Comparison of ENCODE assay signal across 24 cellular contexts in genomic region chr2:100042559-100042958, GRCh38.
"Had no signal": no experiment of that assay in that cellular context is flagged by ENCODE, and none has a peak within 500 bp of the region (broad histone marks: within the 10 kb centered on the region; RNA-seq: fewer than 3 reads in every experiment).

No MANE protein-coding gene starts in this region.

- H3K27ac Mint-ChIP-seq: activated CD4-positive, alpha-beta T cell treated with anti-CD3 and anti-CD28 coated beads, Interleukin-2, amount 10 ng/mL, durations not matched to agents 7 days and 5 days; activated CD8-positive, alpha-beta T cell treated with anti-CD3 and anti-CD28 coated beads, Interleukin-2, amount 10 ng/mL, durations not matched to agents 7 days and 5 days; activated naive CD4-positive, alpha-beta T cell treated with anti-CD3 and anti-CD28 coated beads, Interleukin-2, amount 10 ng/mL, durations not matched to agents 7 days and 5 days; activated naive CD8-positive, alpha-beta T cell treated with anti-CD3 and anti-CD28 coated beads, Interleukin-2, amount 50 U/mL, for 24 hours; activated T-cell treated with anti-CD3 and anti-CD28 coated beads, Interleukin-2, amount 50 U/mL, for 24 hours; activated T-helper 2 cell treated with anti-CD3 and anti-CD28 coated beads, Interferon-gamma antibody, Interleukin-2, Interleukin-4, amounts not matched to agents 10 μg/mL and 5 μg/mL and 100 μg/mL, durations not matched to agents 14 hours and 24 hours and 36 hours; natural killer cell; stimulated activated naive CD8-positive, alpha-beta T cell treated with anti-CD3 and anti-CD28 coated beads, Interleukin-15, amount 100 ng/mL, for 72 hours had no signal

- H3K4me1 ChIP-seq: gastrocnemius medialis, parathyroid adenoma, right lobe of liver, suprapubic skin, transverse colon, uterus had no signal

- H3K27ac ChIP-seq: brain microvascular endothelial cell, gastrocnemius medialis, parathyroid adenoma, right lobe of liver, suprapubic skin, transverse colon, uterus had no signal

- H2AFZ ChIP-seq: parathyroid adenoma had no signal

- ATAC-seq: activated CD4-positive, CD25-positive, alpha-beta regulatory T cell treated with anti-CD3 and anti-CD28 coated beads, Interleukin-2, amount 50 U/mL, for 24 hours; activated CD8-positive, alpha-beta T cell treated with anti-CD3 and anti-CD28 coated beads, Interleukin-2, amount 10 ng/mL, durations not matched to agents 7 days and 5 days; activated naive CD8-positive, alpha-beta T cell treated with anti-CD3 and anti-CD28 coated beads, Interleukin-2, amount 50 U/mL, for 24 hours; gastrocnemius medialis; left ventricle myocardium superior; natural killer cell; right lobe of liver; stimulated activated naive CD8-positive, alpha-beta T cell treated with anti-CD3 and anti-CD28 coated beads, Interleukin-15, amount 100 ng/mL, for 72 hours had no signal

- H3K9ac ChIP-seq: parathyroid adenoma had no signal

- H3K9me3 ChIP-seq: gastrocnemius medialis, right lobe of liver, suprapubic skin, transverse colon, uterus had no signal

- DNase-seq: activated CD4-positive, alpha-beta T cell treated with anti-CD3 and anti-CD28 coated beads, Interleukin-2, amount 10 ng/mL, durations not matched to agents 7 days and 5 days; activated CD8-positive, alpha-beta T cell treated with anti-CD3 and anti-CD28 coated beads, Interleukin-2, amount 10 ng/mL, durations not matched to agents 7 days and 5 days; activated naive CD4-positive, alpha-beta T cell treated with anti-CD3 and anti-CD28 coated beads, Interleukin-2, amount 10 ng/mL, durations not matched to agents 7 days and 5 days; activated naive CD8-positive, alpha-beta T cell treated with anti-CD3 and anti-CD28 coated beads, Interleukin-2, amount 50 U/mL, for 24 hours; activated T-cell treated with anti-CD3 and anti-CD28 coated beads, Interleukin-2, amount 50 U/mL, for 24 hours; aorta; brain microvascular endothelial cell; central memory CD4-positive, alpha-beta T cell; gastrocnemius medialis; immature natural killer cell; left ventricle myocardium superior; natural killer cell; right lobe of liver; small intestine; stimulated activated CD4-positive, alpha-beta T cell treated with anti-CD3 and anti-CD28 coated beads, Interleukin-15, amount 100 ng/mL, for 24 hours; stimulated activated CD4-positive, alpha-beta T cell treated with anti-CD3 and anti-CD28 coated beads, Interleukin-2, amount 100 ng/mL, for 48 hours; stimulated activated naive CD8-positive, alpha-beta T cell treated with anti-CD3 and anti-CD28 coated beads, Interleukin-15, amount 100 ng/mL, for 72 hours; T1000; transverse colon; uterus had no signal

- H3K4me3 Mint-ChIP-seq: activated CD4-positive, alpha-beta T cell treated with anti-CD3 and anti-CD28 coated beads, Interleukin-2, amount 10 ng/mL, durations not matched to agents 7 days and 5 days; activated CD8-positive, alpha-beta T cell treated with anti-CD3 and anti-CD28 coated beads, Interleukin-2, amount 10 ng/mL, durations not matched to agents 7 days and 5 days; activated naive CD4-positive, alpha-beta T cell treated with anti-CD3 and anti-CD28 coated beads, Interleukin-2, amount 10 ng/mL, durations not matched to agents 7 days and 5 days; activated naive CD8-positive, alpha-beta T cell treated with anti-CD3 and anti-CD28 coated beads, Interleukin-2, amount 50 U/mL, for 24 hours; activated T-cell treated with anti-CD3 and anti-CD28 coated beads, Interleukin-2, amount 50 U/mL, for 24 hours; immature natural killer cell; natural killer cell; stimulated activated naive CD8-positive, alpha-beta T cell treated with anti-CD3 and anti-CD28 coated beads, Interleukin-15, amount 100 ng/mL, for 72 hours had no signal

- H3K36me3 Mint-ChIP-seq: activated naive CD4-positive, alpha-beta T cell treated with anti-CD3 and anti-CD28 coated beads, Interleukin-2, amount 10 ng/mL, durations not matched to agents 7 days and 5 days; immature natural killer cell; natural killer cell had no signal

- H3K27me3 ChIP-seq: brain microvascular endothelial cell, right lobe of liver, suprapubic skin, transverse colon, uterus had no signal

- H3K9me3 Mint-ChIP-seq: activated CD4-positive, alpha-beta T cell treated with anti-CD3 and anti-CD28 coated beads, Interleukin-2, amount 10 ng/mL, durations not matched to agents 7 days and 5 days; activated naive CD4-positive, alpha-beta T cell treated with anti-CD3 and anti-CD28 coated beads, Interleukin-2, amount 10 ng/mL, durations not matched to agents 7 days and 5 days; activated naive CD8-positive, alpha-beta T cell treated with anti-CD3 and anti-CD28 coated beads, Interleukin-2, amount 50 U/mL, for 24 hours; activated T-cell treated with anti-CD3 and anti-CD28 coated beads, Interleukin-2, amount 50 U/mL, for 24 hours; activated T-helper 2 cell treated with anti-CD3 and anti-CD28 coated beads, Interferon-gamma antibody, Interleukin-2, Interleukin-4, amounts not matched to agents 10 μg/mL and 5 μg/mL and 100 μg/mL, durations not matched to agents 14 hours and 24 hours and 36 hours; immature natural killer cell; natural killer cell; stimulated activated naive CD8-positive, alpha-beta T cell treated with anti-CD3 and anti-CD28 coated beads, Interleukin-15, amount 100 ng/mL, for 72 hours had no signal

- H3K27me3 Mint-ChIP-seq: activated CD4-positive, alpha-beta T cell treated with anti-CD3 and anti-CD28 coated beads, Interleukin-2, amount 10 ng/mL, durations not matched to agents 7 days and 5 days; activated naive CD4-positive, alpha-beta T cell treated with anti-CD3 and anti-CD28 coated beads, Interleukin-2, amount 10 ng/mL, durations not matched to agents 7 days and 5 days; activated naive CD8-positive, alpha-beta T cell treated with anti-CD3 and anti-CD28 coated beads, Interleukin-2, amount 50 U/mL, for 24 hours; activated T-cell treated with anti-CD3 and anti-CD28 coated beads, Interleukin-2, amount 50 U/mL, for 24 hours; stimulated activated naive CD8-positive, alpha-beta T cell treated with anti-CD3 and anti-CD28 coated beads, Interleukin-15, amount 100 ng/mL, for 72 hours had no signal

- H3K36me3 ChIP-seq: brain microvascular endothelial cell, gastrocnemius medialis, right lobe of liver, suprapubic skin, transverse colon, uterus had no signal

- H3K4me1 Mint-ChIP-seq: activated CD4-positive, alpha-beta T cell treated with anti-CD3 and anti-CD28 coated beads, Interleukin-2, amount 10 ng/mL, durations not matched to agents 7 days and 5 days; activated naive CD4-positive, alpha-beta T cell treated with anti-CD3 and anti-CD28 coated beads, Interleukin-2, amount 10 ng/mL, durations not matched to agents 7 days and 5 days; activated naive CD8-positive, alpha-beta T cell treated with anti-CD3 and anti-CD28 coated beads, Interleukin-2, amount 50 U/mL, for 24 hours; immature natural killer cell; natural killer cell; stimulated activated naive CD8-positive, alpha-beta T cell treated with anti-CD3 and anti-CD28 coated beads, Interleukin-15, amount 100 ng/mL, for 72 hours had no signal

- H3K4me3 ChIP-seq: gastrocnemius medialis, right lobe of liver, suprapubic skin, transverse colon, uterus had no signal
